8 cellular contexts compared by ENCODE assay signal in genomic region chr16:15643453-15644305, GRCh38. TPM values are rescaled to one million over a fixed set of nuclear protein-coding genes. Genes with fewer than 3 reads are reported as not detected.
DNase-seq lines count a peak whose midpoint lies in the region; ATAC-seq and TF ChIP-seq lines count a peak whose summit lies in the region.

No MANE protein-coding gene starts in this region.

- peaks cover 34% of the 10 kb centered on the region for H3K4me1 ChIP-seq in MM.1S (ENCODE audit: low read length)

- H3K36me3 ChIP-seq in MM.1S (replicated peaks; ENCODE audit: insufficient read depth, low read length) (no peaks in the 10 kb centered on the region), brain microvascular endothelial cell (replicated peaks) (peaks cover 5% of the 10 kb centered on the region)

- H3K9me2 ChIP-seq in MM.1S (replicated peaks; ENCODE audit: insufficient read depth, low read length) = no peaks in the 10 kb centered on the region

- DNase-seq in stimulated activated CD4-positive, alpha-beta T cell treated with anti-CD3 and anti-CD28 coated beads, Interleukin-15, amount 100 ng/mL, for 24 hours = peak; percentile 28
- DNase-seq in stimulated activated CD4-positive, alpha-beta T cell treated with anti-CD3 and anti-CD28 coated beads, Interleukin-2, amount 100 ng/mL, for 48 hours = no peak
- DNase-seq in MM.1S (peak; percentile 55), SK-N-DZ (ENCODE audit: low spot score) (peak; percentile 66), brain microvascular endothelial cell (peak; percentile 29), iPS-NIHi11 (ENCODE audit: low spot score) (peak; percentile 27), smooth muscle cell of the brain vasculature (ENCODE audit: low read depth, low spot score) (peak; percentile 29)

- H3F3A ChIP-seq in MM.1S (ENCODE audit: insufficient read depth, low read length) = peaks cover 51% of the 10 kb centered on the region

- H3K9me3 ChIP-seq in MM.1S (replicated peaks; ENCODE audit: insufficient read depth, low read length) = no peaks in the 10 kb centered on the region

- peak overlapping the region; percentile 83 for H3K4me3 ChIP-seq in MM.1S (ENCODE audit: low read length)
- H3K4me3 ChIP-seq in brain microvascular endothelial cell (ENCODE audit: low read depth, low read length) = peak overlapping the region; percentile 85

- no peaks in the 10 kb centered on the region for H4K20me1 ChIP-seq in MM.1S (ENCODE audit: insufficient read depth, low read length)

- peak overlapping the region; percentile 63 for H2AFZ ChIP-seq in MM.1S (ENCODE audit: low read length)

- H3K9ac ChIP-seq in MM.1S (ENCODE audit: low read length) = peak overlapping the region; percentile 97

- no peak for ATAC-seq in esophagus mucosa

- H3K27me3 ChIP-seq in MM.1S (replicated peaks; ENCODE audit: insufficient read depth, low read length) (no peaks in the 10 kb centered on the region), brain microvascular endothelial cell (replicated peaks) (no peaks in the 10 kb centered on the region)

- peaks cover 33% of the 10 kb centered on the region for H3K79me2 ChIP-seq in MM.1S (ENCODE audit: low read length)

- in situ Hi-C loops in brain microvascular endothelial cell (cut with HindIII; ENCODE audit: low pct_ligation_motif_present, low sequenced_read_pairs) = no loop called here

- H3K27ac ChIP-seq in MM.1S (ENCODE audit: low read length) (peak overlapping the region; percentile 97), brain microvascular endothelial cell (peak overlapping the region; percentile 98)

- TF ChIP-seq CTCF in MM.1S (IDR thresholded peaks at IDR 0.05; ENCODE audit: low read length) (peak; percentile 39), brain microvascular endothelial cell (IDR thresholded peaks at IDR 0.05; ENCODE audit: low read depth, low read length, missing control alignments) (peak; percentile 64)

- peak overlapping the region; percentile 94 for H3K4me2 ChIP-seq in MM.1S (ENCODE audit: low read depth, low read length)

RNA-seq across cellular contexts. Expression of gene MARF1, which starts 0.7 kb away (rescaled TPM):
- polyA plus RNA-seq in SK-N-DZ (2014; cell fraction: cytosol; rRNA removed) = 8.9 and 9.2 TPM in 2 replicates
- 11.3 and 23.9 TPM in 2 replicates for polyA plus RNA-seq in SK-N-DZ (2014; cell fraction: nucleus; rRNA removed)
- total RNA-seq in esophagus mucosa = 32.4 TPM

RNA-seq across cellular contexts. Expression of gene NDE1, which starts 6.4 kb away (rescaled TPM):
- polyA plus RNA-seq in SK-N-DZ (2014; cell fraction: cytosol; rRNA removed) = 45.1 and 58.2 TPM in 2 replicates
- polyA plus RNA-seq in SK-N-DZ (2014; cell fraction: nucleus; rRNA removed) = 21.8 and 26.0 TPM in 2 replicates
- 42.0 TPM for total RNA-seq in esophagus mucosa

Comparison
In these comparisons a context has a peak if more than half of its experiments do, and no peak if none do; other contexts are left out.
1. DNase-seq: peak in stimulated activated CD4-positive, alpha-beta T cell treated with anti-CD3 and anti-CD28 coated beads, Interleukin-15, amount 100 ng/mL, for 24 hours (single experiment), MM.1S (single experiment), SK-N-DZ (single experiment), brain microvascular endothelial cell (single experiment), iPS-NIHi11 (single experiment) and smooth muscle cell of the brain vasculature (single experiment); none in stimulated activated CD4-positive, alpha-beta T cell treated with anti-CD3 and anti-CD28 coated beads, Interleukin-2, amount 100 ng/mL, for 48 hours (0 of 2).